2 cellular contexts compared by ENCODE assay signal in the genomic region with DNA sequence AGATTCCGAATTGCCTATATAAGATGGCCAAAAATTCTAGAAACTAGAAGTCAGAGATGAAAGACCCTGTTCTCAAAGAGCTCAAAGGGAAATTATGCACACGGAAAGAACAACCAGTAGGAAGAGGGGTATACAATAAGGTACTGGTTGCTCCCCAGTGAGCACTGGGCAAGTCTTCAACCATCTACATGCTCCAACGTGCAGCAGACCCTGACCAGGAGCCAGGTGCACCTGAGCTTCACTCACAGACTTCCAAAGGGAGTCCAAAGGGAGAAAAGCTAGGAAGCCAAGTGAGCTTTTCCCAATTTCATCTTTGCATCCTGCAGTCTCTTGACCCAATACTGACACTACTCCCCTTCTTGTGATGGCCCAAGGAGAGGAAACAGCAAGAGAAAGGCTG.
TF ChIP-seq lines count a peak whose summit lies in the region.

No MANE protein-coding gene starts in this region.

TF ChIP-seq in HepG2, 621 proteins besides CTCF, POLR2A, EP300 and RAD21:
- TF ChIP-seq POGZ (CRISPR knock-in tag; IDR thresholded peaks at IDR 0.05) (no peak), RBFOX2 (IDR thresholded peaks at IDR 0.05; ENCODE audit: low read depth, low read length) (0 out of 2 replicates have a peak, but pooled peaks have one; percentile 18)

TF ChIP-seq in liver, 16 proteins besides CTCF, POLR2A, EP300 and RAD21:
- TF ChIP-seq TAF1 (conservative IDR thresholded peaks at IDR 0.05) (no peak), HNF4G (IDR thresholded peaks at IDR 0.05) (no peak), YY1 (IDR thresholded peaks at IDR 0.05) (no peak), ZBTB33 (IDR thresholded peaks at IDR 0.05) (no peak), FOXA2 (IDR thresholded peaks at IDR 0.05) (no peak), SP1 (IDR thresholded peaks at IDR 0.05) (no peak), GABPA (IDR thresholded peaks at IDR 0.05 in 1 of 2, conservative IDR thresholded peaks at IDR 0.05 in 1 of 2) (no peak), EGR1 (IDR thresholded peaks at IDR 0.05; ENCODE audit: low read depth in 2 of 2) (no peak), NR2F2 (IDR thresholded peaks at IDR 0.05) (no peak), REST (IDR thresholded peaks at IDR 0.05) (no peak), FOXA1 (IDR thresholded peaks at IDR 0.05) (no peak), JUND (IDR thresholded peaks at IDR 0.05) (no peak), ATF3 (IDR thresholded peaks at IDR 0.05) (no peak), RXRA (IDR thresholded peaks at IDR 0.05) (no peak), MAX (IDR thresholded peaks at IDR 0.05) (no peak), HNF4A (conservative IDR thresholded peaks at IDR 0.05) (no peak)
